ENCODE assay signal across 2 cellular contexts in the genomic region with DNA sequence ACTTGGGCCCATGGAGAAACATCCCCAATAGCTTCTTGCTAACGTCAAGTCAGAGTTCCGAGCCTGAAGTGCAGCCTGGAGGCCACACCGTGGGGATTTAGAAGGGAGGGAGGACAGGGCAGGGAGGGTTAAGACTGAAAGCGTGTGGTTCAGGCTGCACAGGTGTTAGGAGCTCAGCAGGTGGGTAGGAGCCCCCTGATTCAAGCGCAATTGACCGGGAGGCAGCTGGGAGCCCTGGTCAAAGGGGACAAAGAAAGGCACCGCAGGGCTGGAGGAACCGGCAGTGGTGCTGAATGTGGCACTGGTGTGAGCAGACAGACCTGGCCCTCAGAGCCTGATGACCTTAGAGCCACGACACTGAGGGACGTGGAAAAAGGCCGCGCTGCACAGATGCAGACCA.
TF ChIP-seq lines count a peak whose summit lies in the region.

No MANE protein-coding gene starts in this region.

TF ChIP-seq in GM23338, 12 proteins besides CTCF, POLR2A, EP300 and RAD21 (continued from another document):
- TF ChIP-seq, protein P1, sequence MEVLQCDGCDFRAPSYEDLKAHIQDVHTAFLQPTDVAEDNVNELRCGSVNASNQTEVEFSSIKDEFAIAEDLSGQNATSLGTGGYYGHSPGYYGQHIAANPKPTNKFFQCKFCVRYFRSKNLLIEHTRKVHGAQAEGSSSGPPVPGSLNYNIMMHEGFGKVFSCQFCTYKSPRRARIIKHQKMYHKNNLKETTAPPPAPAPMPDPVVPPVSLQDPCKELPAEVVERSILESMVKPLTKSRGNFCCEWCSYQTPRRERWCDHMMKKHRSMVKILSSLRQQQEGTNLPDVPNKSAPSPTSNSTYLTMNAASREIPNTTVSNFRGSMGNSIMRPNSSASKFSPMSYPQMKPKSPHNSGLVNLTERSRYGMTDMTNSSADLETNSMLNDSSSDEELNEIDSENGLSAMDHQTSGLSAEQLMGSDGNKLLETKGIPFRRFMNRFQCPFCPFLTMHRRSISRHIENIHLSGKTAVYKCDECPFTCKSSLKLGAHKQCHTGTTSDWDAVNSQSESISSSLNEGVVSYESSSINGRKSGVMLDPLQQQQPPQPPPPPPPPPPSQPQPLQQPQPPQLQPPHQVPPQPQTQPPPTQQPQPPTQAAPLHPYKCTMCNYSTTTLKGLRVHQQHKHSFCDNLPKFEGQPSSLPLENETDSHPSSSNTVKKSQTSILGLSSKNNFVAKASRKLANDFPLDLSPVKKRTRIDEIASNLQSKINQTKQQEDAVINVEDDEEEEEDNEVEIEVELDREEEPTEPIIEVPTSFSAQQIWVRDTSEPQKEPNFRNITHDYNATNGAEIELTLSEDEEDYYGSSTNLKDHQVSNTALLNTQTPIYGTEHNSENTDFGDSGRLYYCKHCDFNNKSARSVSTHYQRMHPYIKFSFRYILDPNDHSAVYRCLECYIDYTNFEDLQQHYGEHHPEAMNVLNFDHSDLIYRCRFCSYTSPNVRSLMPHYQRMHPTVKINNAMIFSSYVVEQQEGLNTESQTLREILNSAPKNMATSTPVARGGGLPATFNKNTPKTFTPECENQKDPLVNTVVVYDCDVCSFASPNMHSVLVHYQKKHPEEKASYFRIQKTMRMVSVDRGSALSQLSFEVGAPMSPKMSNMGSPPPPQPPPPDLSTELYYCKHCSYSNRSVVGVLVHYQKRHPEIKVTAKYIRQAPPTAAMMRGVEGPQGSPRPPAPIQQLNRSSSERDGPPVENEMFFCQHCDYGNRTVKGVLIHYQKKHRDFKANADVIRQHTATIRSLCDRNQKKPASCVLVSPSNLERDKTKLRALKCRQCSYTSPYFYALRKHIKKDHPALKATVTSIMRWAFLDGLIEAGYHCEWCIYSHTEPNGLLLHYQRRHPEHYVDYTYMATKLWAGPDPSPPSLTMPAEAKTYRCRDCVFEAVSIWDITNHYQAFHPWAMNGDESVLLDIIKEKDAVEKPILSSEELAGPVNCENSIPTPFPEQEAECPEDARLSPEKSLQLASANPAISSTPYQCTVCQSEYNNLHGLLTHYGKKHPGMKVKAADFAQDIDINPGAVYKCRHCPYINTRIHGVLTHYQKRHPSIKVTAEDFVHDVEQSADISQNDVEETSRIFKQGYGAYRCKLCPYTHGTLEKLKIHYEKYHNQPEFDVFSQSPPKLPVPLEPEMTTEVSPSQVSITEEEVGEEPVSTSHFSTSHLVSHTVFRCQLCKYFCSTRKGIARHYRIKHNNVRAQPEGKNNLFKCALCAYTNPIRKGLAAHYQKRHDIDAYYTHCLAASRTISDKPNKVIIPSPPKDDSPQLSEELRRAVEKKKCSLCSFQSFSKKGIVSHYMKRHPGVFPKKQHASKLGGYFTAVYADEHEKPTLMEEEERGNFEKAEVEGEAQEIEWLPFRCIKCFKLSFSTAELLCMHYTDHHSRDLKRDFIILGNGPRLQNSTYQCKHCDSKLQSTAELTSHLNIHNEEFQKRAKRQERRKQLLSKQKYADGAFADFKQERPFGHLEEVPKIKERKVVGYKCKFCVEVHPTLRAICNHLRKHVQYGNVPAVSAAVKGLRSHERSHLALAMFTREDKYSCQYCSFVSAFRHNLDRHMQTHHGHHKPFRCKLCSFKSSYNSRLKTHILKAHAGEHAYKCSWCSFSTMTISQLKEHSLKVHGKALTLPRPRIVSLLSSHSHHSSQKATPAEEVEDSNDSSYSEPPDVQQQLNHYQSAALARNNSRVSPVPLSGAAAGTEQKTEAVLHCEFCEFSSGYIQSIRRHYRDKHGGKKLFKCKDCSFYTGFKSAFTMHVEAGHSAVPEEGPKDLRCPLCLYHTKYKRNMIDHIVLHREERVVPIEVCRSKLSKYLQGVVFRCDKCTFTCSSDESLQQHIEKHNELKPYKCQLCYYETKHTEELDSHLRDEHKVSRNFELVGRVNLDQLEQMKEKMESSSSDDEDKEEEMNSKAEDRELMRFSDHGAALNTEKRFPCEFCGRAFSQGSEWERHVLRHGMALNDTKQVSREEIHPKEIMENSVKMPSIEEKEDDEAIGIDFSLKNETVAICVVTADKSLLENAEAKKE (CRISPR knock-in tag; IDR thresholded peaks at IDR 0.05): no peak
- TF ChIP-seq, protein P2, sequence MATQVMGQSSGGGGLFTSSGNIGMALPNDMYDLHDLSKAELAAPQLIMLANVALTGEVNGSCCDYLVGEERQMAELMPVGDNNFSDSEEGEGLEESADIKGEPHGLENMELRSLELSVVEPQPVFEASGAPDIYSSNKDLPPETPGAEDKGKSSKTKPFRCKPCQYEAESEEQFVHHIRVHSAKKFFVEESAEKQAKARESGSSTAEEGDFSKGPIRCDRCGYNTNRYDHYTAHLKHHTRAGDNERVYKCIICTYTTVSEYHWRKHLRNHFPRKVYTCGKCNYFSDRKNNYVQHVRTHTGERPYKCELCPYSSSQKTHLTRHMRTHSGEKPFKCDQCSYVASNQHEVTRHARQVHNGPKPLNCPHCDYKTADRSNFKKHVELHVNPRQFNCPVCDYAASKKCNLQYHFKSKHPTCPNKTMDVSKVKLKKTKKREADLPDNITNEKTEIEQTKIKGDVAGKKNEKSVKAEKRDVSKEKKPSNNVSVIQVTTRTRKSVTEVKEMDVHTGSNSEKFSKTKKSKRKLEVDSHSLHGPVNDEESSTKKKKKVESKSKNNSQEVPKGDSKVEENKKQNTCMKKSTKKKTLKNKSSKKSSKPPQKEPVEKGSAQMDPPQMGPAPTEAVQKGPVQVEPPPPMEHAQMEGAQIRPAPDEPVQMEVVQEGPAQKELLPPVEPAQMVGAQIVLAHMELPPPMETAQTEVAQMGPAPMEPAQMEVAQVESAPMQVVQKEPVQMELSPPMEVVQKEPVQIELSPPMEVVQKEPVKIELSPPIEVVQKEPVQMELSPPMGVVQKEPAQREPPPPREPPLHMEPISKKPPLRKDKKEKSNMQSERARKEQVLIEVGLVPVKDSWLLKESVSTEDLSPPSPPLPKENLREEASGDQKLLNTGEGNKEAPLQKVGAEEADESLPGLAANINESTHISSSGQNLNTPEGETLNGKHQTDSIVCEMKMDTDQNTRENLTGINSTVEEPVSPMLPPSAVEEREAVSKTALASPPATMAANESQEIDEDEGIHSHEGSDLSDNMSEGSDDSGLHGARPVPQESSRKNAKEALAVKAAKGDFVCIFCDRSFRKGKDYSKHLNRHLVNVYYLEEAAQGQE (IDR thresholded peaks at IDR 0.05; ENCODE audit: unreplicated experiment): no peak
- TF ChIP-seq EZH2phosphoT487 (IDR thresholded peaks at IDR 0.05; ENCODE audit: unreplicated experiment) (no peak), CREB1 (CRISPR knock-in tag; IDR thresholded peaks at IDR 0.05; ENCODE audit: low read depth) (no peak)

TF ChIP-seq in H1, 55 proteins besides CTCF, POLR2A, EP300 and RAD21 (continued from another document):
- TF ChIP-seq SP1 (IDR thresholded peaks at IDR 0.05; ENCODE audit: low read depth, low read length): no peak
- TF ChIP-seq CEBPB (IDR thresholded peaks at IDR 0.05; ENCODE audit: low read depth, low read length): no peak
- no peak for TF ChIP-seq JUND (IDR thresholded peaks at IDR 0.05; ENCODE audit: low read length)
- TF ChIP-seq CBX8 (IDR thresholded peaks at IDR 0.05; ENCODE audit: borderline replicate concordance, low read depth, low read length): no peak
- TF ChIP-seq, protein P3, sequence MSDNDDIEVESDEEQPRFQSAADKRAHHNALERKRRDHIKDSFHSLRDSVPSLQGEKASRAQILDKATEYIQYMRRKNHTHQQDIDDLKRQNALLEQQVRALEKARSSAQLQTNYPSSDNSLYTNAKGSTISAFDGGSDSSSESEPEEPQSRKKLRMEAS (IDR thresholded peaks at IDR 0.05): peak; percentile 47; the same call in 1 of the 2 replicates
- no peak for TF ChIP-seq CTBP2 (IDR thresholded peaks at IDR 0.05; ENCODE audit: borderline replicate concordance, insufficient read depth, insufficient read length, low read length)
- no peak for TF ChIP-seq SAP30 (IDR thresholded peaks at IDR 0.05; ENCODE audit: insufficient read depth, insufficient replicate concordance, low read length)
- no peak for TF ChIP-seq GTF2F1 (IDR thresholded peaks at IDR 0.05; ENCODE audit: borderline replicate concordance, low read depth, low read length)
- TF ChIP-seq, protein P4, sequence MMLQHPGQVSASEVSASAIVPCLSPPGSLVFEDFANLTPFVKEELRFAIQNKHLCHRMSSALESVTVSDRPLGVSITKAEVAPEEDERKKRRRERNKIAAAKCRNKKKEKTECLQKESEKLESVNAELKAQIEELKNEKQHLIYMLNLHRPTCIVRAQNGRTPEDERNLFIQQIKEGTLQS (IDR thresholded peaks at IDR 0.05; ENCODE audit: insufficient read depth, low read depth, low read length): no peak
- no peak for TF ChIP-seq KDM5A (IDR thresholded peaks at IDR 0.05; ENCODE audit: low read length)
- no peak for TF ChIP-seq ZNF274 (IDR thresholded peaks at IDR 0.05; ENCODE audit: borderline replicate concordance, extremely low read depth, low read length)
- no peak for TF ChIP-seq SP4 (IDR thresholded peaks at IDR 0.05; ENCODE audit: low read length)
- TF ChIP-seq KDM4A (IDR thresholded peaks at IDR 0.05; ENCODE audit: low read depth, low read length, severe bottlenecking): no peak
- TF ChIP-seq JUN (IDR thresholded peaks at IDR 0.05; ENCODE audit: low read depth, low read length): no peak
- TF ChIP-seq SIX5 (IDR thresholded peaks at IDR 0.05; ENCODE audit: low read depth, low read length): no peak
- no peak for TF ChIP-seq EGR1 (IDR thresholded peaks at IDR 0.05; ENCODE audit: borderline replicate concordance, low read depth, low read length)
- 0 out of 4 replicates have a peak, but pooled peaks of 1 of the 2 experiments have one; percentile 19 for TF ChIP-seq SIN3A (conservative IDR thresholded peaks at IDR 0.05 in 1 of 2, IDR thresholded peaks at IDR 0.05 in 1 of 2; ENCODE audit: low read depth in 1 of 2, low read length in 2 of 2)
- TF ChIP-seq, protein P5, sequence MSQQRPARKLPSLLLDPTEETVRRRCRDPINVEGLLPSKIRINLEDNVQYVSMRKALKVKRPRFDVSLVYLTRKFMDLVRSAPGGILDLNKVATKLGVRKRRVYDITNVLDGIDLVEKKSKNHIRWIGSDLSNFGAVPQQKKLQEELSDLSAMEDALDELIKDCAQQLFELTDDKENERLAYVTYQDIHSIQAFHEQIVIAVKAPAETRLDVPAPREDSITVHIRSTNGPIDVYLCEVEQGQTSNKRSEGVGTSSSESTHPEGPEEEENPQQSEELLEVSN (IDR thresholded peaks at IDR 0.05): 0 out of 2 replicates have a peak, but pooled peaks have one; percentile 24
- TF ChIP-seq CHD2 (IDR thresholded peaks at IDR 0.05; ENCODE audit: low read length): no peak
- no peak for TF ChIP-seq SIRT6 (IDR thresholded peaks at IDR 0.05; ENCODE audit: low read length)
- no peak for TF ChIP-seq CREB1 (IDR thresholded peaks at IDR 0.05)
